In genomic region chr7:106664343-106664742, GRCh38 we compare ENCODE assay signal across 16 cellular contexts. TPM values are rescaled to one million over a fixed set of nuclear protein-coding genes. Genes with fewer than 3 reads are reported as not detected.
DNase-seq lines count a peak whose midpoint lies in the region; ATAC-seq and TF ChIP-seq lines count a peak whose summit lies in the region.
"Had no signal": no experiment of that assay in that cellular context is flagged by ENCODE, and none has a peak within 500 bp of the region (broad histone marks: within the 10 kb centered on the region; RNA-seq: fewer than 3 reads in every experiment).

No MANE protein-coding gene starts in this region.

- H3K9me3 ChIP-seq in GM23248 (ENCODE audit: low read depth) (no peaks in the 10 kb centered on the region), upper lobe of left lung (no peaks in the 10 kb centered on the region)
- H3K9me3 ChIP-seq: A549, HAP-1 had no signal

- H3K4me3 Mint-ChIP-seq in activated CD4-positive, alpha-beta T cell treated with anti-CD3 and anti-CD28 coated beads, Interleukin-2, amount 10 ng/mL, durations not matched to agents 24 days and 14 days: no peak overlapping the region
- no peak overlapping the region for H3K4me3 Mint-ChIP-seq in naive thymus-derived CD8-positive, alpha-beta T cell
- H3K4me3 Mint-ChIP-seq: CD4-positive, alpha-beta memory T cell had no signal

- intact Hi-C loops in activated CD4-positive, alpha-beta T cell treated with anti-CD3 and anti-CD28 coated beads, Interleukin-2, amount 10 ng/mL, durations not matched to agents 24 days and 14 days (cut with micrococcal nuclease): no loop called here

- no peak overlapping the region for H3K27ac Mint-ChIP-seq in activated CD4-positive, alpha-beta T cell treated with anti-CD3 and anti-CD28 coated beads, Interleukin-2, amount 10 ng/mL, durations not matched to agents 24 days and 14 days
- H3K27ac Mint-ChIP-seq in naive thymus-derived CD8-positive, alpha-beta T cell: peak overlapping the region in 6 of 10 donors; percentile 1 to 72 (median 30)

- H3K27me3 ChIP-seq in GM23248 (replicated peaks; ENCODE audit: insufficient read depth): no peaks in the 10 kb centered on the region
- no peaks in the 10 kb centered on the region for H3K27me3 ChIP-seq in upper lobe of left lung

- peaks cover 5% of the 10 kb centered on the region; the same call in 1 of the 2 replicates for H3K4me1 ChIP-seq in GM23248 (ENCODE audit: insufficient read depth)
- H3K4me1 ChIP-seq in upper lobe of left lung: peaks cover 0 to 3% (median 2%) of the 10 kb centered on the region in 4 donors
- H3K4me1 ChIP-seq: A549 had no signal

- H3K4me3 ChIP-seq in GM23248 (no peak overlapping the region), upper lobe of left lung (no peak overlapping the region)
- H3K4me3 ChIP-seq: A549, HAP-1 had no signal

- peaks cover 5% of the 10 kb centered on the region for H3K36me3 Mint-ChIP-seq in activated CD4-positive, alpha-beta T cell treated with anti-CD3 and anti-CD28 coated beads, Interleukin-2, amount 10 ng/mL, durations not matched to agents 24 days and 14 days (ENCODE audit: low read depth)
- H3K36me3 Mint-ChIP-seq in naive thymus-derived CD8-positive, alpha-beta T cell: no peaks in the 10 kb centered on the region

- DNase-seq in activated CD4-positive, alpha-beta T cell treated with anti-CD3 and anti-CD28 coated beads, Interleukin-2, amount 10 ng/mL, durations not matched to agents 24 days and 14 days: peak; percentile 8
- DNase-seq in activated CD4-positive, alpha-beta T cell treated with anti-CD3 and anti-CD28 coated beads for 1 hour: no peak
- DNase-seq in GM23248 (no peak), upper lobe of left lung (no peak)
- DNase-seq in naive thymus-derived CD8-positive, alpha-beta T cell: no peak
- no peak for DNase-seq in activated CD8-positive, alpha-beta memory T cell treated with anti-CD3 and anti-CD28 coated beads for 24 hours
- DNase-seq: AML-193; CD4-positive, alpha-beta memory T cell; COR-L47; KBM-7 had no signal

- H2AFZ ChIP-seq in GM23248: 0 out of 2 replicates have a peak overlapping the region, but pooled peaks have one; percentile 19

- H3K36me3 ChIP-seq in GM23248 (ENCODE audit: low read depth): peaks cover 2% of the 10 kb centered on the region; the same call in 1 of the 2 replicates
- no peaks in the 10 kb centered on the region for H3K36me3 ChIP-seq in upper lobe of left lung
- H3K36me3 ChIP-seq: HAP-1 had no signal

- peaks cover 11% of the 10 kb centered on the region for H3K4me1 Mint-ChIP-seq in activated CD4-positive, alpha-beta T cell treated with anti-CD3 and anti-CD28 coated beads, Interleukin-2, amount 10 ng/mL, durations not matched to agents 24 days and 14 days
- peaks cover 8 to 14% (median 10%) of the 10 kb centered on the region in 4 donors for H3K4me1 Mint-ChIP-seq in naive thymus-derived CD8-positive, alpha-beta T cell

- no peak for ATAC-seq in naive thymus-derived CD8-positive, alpha-beta T cell
- no peak for ATAC-seq in upper lobe of left lung (ENCODE audit: low FRiP score in 2 of 2)
- no peak for ATAC-seq in HG03460 (IDR thresholded peaks at IDR 0.05; ENCODE audit: unreplicated experiment)
- ATAC-seq: A549 had no signal

- H3K27ac ChIP-seq in GM23248: no peak overlapping the region
- no peak overlapping the region for H3K27ac ChIP-seq in upper lobe of left lung
- H3K27ac ChIP-seq: 22Rv1, A549, C4-2B, HL-60 had no signal

- H3K4me2 ChIP-seq in GM23248 (ENCODE audit: unreplicated experiment): no peak overlapping the region
- H3K4me2 ChIP-seq: A549 had no signal

- no peak overlapping the region for H3K9ac ChIP-seq in GM23248

- H3F3A ChIP-seq in GM23248 (ENCODE audit: insufficient read depth): peaks cover 21% of the 10 kb centered on the region

- in situ Hi-C loops in GM23248 (cut with MboI): no loop called here

- TF ChIP-seq POLR2A in upper lobe of left lung (IDR thresholded peaks at IDR 0.05): no peak

- no peaks in the 10 kb centered on the region for H3K27me3 Mint-ChIP-seq in activated CD4-positive, alpha-beta T cell treated with anti-CD3 and anti-CD28 coated beads, Interleukin-2, amount 10 ng/mL, durations not matched to agents 24 days and 14 days
- H3K27me3 Mint-ChIP-seq in naive thymus-derived CD8-positive, alpha-beta T cell: no peaks in the 10 kb centered on the region
- H3K27me3 Mint-ChIP-seq: CD4-positive, alpha-beta memory T cell had no signal

- POLR2A ChIA-PET in naive thymus-derived CD8-positive, alpha-beta T cell (lab: Charles Lee): no interaction called here

- peaks cover 11% of the 10 kb centered on the region for H3K9me3 Mint-ChIP-seq in activated CD4-positive, alpha-beta T cell treated with anti-CD3 and anti-CD28 coated beads, Interleukin-2, amount 10 ng/mL, durations not matched to agents 24 days and 14 days
- H3K9me3 Mint-ChIP-seq in naive thymus-derived CD8-positive, alpha-beta T cell: no peaks in the 10 kb centered on the region

- TF ChIP-seq EP300 in upper lobe of left lung (IDR thresholded peaks at IDR 0.05): no peak

- no peaks in the 10 kb centered on the region for H3K9me2 ChIP-seq in GM23248 (ENCODE audit: insufficient read depth)

- 97 to 98% methylated on average over 3 of the region's 3 CpGs for WGBS in GM23248 (ENCODE audit: low coverage in 1 of 2, low lambda C conversion rate in 2 of 2, missing lambda C conversion rate in 2 of 2), 2 experiments
- 91 to 92% methylated on average over 3 of the region's 3 CpGs for WGBS in upper lobe of left lung, 2 donors

- peaks cover 5% of the 10 kb centered on the region for H3K79me2 ChIP-seq in GM23248 (ENCODE audit: insufficient read depth)

- no peak for TF ChIP-seq CTCF in upper lobe of left lung (IDR thresholded peaks at IDR 0.05)

- H4K20me1 ChIP-seq in GM23248 (ENCODE audit: insufficient read depth): no peaks in the 10 kb centered on the region

RNA-seq across cellular contexts. Expression of gene CCDC71L, which starts 3.4 kb away (rescaled TPM):
- 19.5 and 21.3 TPM in 2 replicates for total RNA-seq in activated CD4-positive, alpha-beta T cell treated with anti-CD3 and anti-CD28 coated beads, Interleukin-2, amount 10 ng/mL, durations not matched to agents 24 days and 14 days
- 77.6 and 124 TPM in 2 replicates for total RNA-seq in GM23248 (2014; rRNA removed; shearing (Covaris generic))
- polyA plus RNA-seq in GM23248 (2016; fragmentation: Nextera tagmentation; extraction: Ambion mirVana): 23.1 and 29.8 TPM in 2 replicates
- total RNA-seq in naive thymus-derived CD8-positive, alpha-beta T cell: 10 to 100 TPM; 15.8 to 16.0 TPM
- polyA plus RNA-seq in naive thymus-derived CD8-positive, alpha-beta T cell: 1 to 10 TPM; 3.2 to 5.0 (median 4.9) TPM
- 10 to 100 TPM; 12.6 to 38.7 (median 21.3) TPM for total RNA-seq in upper lobe of left lung
